In the genomic region with DNA sequence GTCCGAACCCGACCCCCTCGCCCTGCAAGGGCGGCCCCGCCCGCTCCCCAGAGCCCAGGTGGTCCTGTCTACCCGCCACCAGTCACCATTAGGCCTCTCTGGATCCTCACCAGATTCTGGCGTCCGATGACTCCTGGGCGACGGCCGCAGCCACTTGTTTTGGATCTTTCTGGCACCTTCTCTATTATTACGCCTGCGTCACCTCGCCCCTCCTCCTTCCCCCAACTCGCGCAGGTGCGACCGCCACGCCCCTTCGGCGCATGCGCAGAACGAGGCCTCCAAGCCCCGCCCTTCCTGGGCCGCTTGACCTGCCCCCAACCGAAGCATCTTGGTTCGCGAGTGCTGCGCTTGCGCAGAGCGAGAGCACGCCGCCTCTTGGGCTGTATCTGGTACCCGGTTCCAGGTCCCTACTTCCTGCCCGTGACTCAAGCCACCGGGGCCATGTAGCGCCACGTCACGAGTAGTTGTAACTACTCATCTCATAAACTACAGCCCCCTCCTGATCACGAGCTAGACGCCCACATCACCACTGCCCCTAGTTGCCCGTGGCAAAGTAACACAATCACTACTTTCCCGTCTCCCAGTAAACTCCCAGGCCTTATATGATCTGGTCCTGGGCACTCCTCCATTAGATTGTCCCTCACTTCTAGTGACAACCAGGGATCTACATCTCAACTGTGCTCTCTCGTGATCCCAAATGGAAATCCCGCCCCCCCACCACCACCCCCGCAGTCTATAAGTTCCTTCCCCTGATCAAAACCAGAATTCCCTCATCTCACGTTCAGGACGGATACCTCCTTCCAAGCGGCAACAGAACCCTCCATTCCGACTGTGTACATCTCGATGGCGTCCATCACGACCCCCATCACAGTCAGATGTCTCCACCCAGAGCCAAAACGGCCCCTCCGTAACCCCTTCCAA, we compare ENCODE assay signal across 1 cellular context.
A peak's percentile ranks its signal among the peaks of the same experiment; 100 is the strongest.
TF ChIP-seq lines count a peak whose summit lies in the region.

A gene with protein sequence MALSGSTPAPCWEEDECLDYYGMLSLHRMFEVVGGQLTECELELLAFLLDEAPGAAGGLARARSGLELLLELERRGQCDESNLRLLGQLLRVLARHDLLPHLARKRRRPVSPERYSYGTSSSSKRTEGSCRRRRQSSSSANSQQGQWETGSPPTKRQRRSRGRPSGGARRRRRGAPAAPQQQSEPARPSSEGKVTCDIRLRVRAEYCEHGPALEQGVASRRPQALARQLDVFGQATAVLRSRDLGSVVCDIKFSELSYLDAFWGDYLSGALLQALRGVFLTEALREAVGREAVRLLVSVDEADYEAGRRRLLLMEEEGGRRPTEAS (minus strand): TSS at position 156 of the 921 bp plus-strand sequence. CDS start 670 bp downstream, outside the sequence.

TF ChIP-seq in HEK293, 187 proteins besides CTCF, POLR2A, EP300 and RAD21 (continued from another document):
- TF ChIP-seq, protein P1, sequence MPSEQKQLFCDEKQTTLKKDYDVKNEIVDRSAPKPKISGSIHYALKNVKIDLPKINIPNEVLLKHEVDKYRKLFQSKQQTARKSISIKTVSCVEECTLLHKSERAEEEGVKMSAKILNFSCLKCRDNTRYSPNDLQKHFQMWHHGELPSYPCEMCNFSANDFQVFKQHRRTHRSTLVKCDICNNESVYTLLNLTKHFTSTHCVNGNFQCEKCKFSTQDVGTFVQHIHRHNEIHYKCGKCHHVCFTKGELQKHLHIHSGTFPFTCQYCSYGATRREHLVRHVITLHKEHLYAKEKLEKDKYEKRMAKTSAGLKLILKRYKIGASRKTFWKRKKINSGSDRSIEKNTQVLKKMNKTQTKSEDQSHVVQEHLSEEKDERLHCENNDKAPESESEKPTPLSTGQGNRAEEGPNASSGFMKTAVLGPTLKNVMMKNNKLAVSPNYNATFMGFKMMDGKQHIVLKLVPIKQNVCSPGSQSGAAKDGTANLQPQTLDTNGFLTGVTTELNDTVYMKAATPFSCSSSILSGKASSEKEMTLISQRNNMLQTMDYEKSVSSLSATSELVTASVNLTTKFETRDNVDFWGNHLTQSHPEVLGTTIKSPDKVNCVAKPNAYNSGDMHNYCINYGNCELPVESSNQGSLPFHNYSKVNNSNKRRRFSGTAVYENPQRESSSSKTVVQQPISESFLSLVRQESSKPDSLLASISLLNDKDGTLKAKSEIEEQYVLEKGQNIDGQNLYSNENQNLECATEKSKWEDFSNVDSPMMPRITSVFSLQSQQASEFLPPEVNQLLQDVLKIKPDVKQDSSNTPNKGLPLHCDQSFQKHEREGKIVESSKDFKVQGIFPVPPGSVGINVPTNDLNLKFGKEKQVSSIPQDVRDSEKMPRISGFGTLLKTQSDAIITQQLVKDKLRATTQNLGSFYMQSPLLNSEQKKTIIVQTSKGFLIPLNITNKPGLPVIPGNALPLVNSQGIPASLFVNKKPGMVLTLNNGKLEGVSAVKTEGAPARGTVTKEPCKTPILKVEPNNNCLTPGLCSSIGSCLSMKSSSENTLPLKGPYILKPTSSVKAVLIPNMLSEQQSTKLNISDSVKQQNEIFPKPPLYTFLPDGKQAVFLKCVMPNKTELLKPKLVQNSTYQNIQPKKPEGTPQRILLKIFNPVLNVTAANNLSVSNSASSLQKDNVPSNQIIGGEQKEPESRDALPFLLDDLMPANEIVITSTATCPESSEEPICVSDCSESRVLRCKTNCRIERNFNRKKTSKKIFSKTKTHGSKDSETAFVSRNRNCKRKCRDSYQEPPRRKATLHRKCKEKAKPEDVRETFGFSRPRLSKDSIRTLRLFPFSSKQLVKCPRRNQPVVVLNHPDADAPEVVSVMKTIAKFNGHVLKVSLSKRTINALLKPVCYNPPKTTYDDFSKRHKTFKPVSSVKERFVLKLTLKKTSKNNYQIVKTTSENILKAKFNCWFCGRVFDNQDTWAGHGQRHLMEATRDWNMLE (tag by site-specific recombination; conservative IDR thresholded peaks at IDR 0.05; ENCODE audit: low read depth), result no peak
- TF ChIP-seq, protein P2, sequence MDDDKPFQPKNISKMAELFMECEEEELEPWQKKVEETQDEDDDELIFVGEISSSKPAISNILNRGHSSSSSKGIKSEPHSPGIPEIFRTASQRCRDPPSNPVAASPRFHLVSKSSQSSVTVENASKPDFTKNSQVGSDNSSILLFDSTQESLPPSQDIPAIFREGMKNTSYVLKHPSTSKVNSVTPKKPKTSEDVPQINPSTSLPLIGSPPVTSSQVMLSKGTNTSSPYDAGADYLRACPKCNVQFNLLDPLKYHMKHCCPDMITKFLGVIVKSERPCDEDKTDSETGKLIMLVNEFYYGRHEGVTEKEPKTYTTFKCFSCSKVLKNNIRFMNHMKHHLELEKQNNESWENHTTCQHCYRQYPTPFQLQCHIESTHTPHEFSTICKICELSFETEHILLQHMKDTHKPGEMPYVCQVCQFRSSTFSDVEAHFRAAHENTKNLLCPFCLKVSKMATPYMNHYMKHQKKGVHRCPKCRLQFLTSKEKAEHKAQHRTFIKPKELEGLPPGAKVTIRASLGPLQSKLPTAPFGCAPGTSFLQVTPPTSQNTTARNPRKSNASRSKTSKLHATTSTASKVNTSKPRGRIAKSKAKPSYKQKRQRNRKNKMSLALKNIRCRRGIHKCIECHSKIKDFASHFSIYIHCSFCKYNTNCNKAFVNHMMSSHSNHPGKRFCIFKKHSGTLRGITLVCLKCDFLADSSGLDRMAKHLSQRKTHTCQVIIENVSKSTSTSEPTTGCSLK (tag by site-specific recombination; IDR thresholded peaks at IDR 0.05), result no peak
- TF ChIP-seq OVOL3 (tag by site-specific recombination; IDR thresholded peaks at IDR 0.05), result no peak
- TF ChIP-seq ZNF48 (tag by site-specific recombination; IDR thresholded peaks at IDR 0.05), result no peak
- TF ChIP-seq, protein P3, sequence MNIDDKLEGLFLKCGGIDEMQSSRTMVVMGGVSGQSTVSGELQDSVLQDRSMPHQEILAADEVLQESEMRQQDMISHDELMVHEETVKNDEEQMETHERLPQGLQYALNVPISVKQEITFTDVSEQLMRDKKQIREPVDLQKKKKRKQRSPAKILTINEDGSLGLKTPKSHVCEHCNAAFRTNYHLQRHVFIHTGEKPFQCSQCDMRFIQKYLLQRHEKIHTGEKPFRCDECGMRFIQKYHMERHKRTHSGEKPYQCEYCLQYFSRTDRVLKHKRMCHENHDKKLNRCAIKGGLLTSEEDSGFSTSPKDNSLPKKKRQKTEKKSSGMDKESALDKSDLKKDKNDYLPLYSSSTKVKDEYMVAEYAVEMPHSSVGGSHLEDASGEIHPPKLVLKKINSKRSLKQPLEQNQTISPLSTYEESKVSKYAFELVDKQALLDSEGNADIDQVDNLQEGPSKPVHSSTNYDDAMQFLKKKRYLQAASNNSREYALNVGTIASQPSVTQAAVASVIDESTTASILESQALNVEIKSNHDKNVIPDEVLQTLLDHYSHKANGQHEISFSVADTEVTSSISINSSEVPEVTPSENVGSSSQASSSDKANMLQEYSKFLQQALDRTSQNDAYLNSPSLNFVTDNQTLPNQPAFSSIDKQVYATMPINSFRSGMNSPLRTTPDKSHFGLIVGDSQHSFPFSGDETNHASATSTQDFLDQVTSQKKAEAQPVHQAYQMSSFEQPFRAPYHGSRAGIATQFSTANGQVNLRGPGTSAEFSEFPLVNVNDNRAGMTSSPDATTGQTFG (tag by site-specific recombination; IDR thresholded peaks at IDR 0.05; ENCODE audit: borderline replicate concordance), result no peak; the same call in 1 of the 2 replicates
- TF ChIP-seq SCRT1 (tag by site-specific recombination; IDR thresholded peaks at IDR 0.05; ENCODE audit: borderline replicate concordance), result peak; percentile 78
- peak; percentile 60; the same call in 1 of the 2 replicates for TF ChIP-seq ZBTB20 (tag by site-specific recombination; IDR thresholded peaks at IDR 0.05)
- TF ChIP-seq HOXA7 (CRISPR knock-in tag; IDR thresholded peaks at IDR 0.05; ENCODE audit: borderline replicate concordance), result no peak
- no peak for TF ChIP-seq ZNF132 (tag by site-specific recombination; IDR thresholded peaks at IDR 0.05; ENCODE audit: borderline replicate concordance)
- peak; percentile 84 for TF ChIP-seq ZFHX2 (tag by site-specific recombination; conservative IDR thresholded peaks at IDR 0.05)
- TF ChIP-seq ZNF404 (tag by site-specific recombination; IDR thresholded peaks at IDR 0.05), result no peak
